18 cellular contexts compared by ENCODE assay signal in genomic region chr17:48522031-48522593, GRCh38. TPM values are rescaled to one million over a fixed set of nuclear protein-coding genes. Genes with fewer than 3 reads are reported as not detected.
DNase-seq lines count a peak whose midpoint lies in the region; ATAC-seq and FAIRE-seq lines count a peak whose summit lies in the region.
"Had no signal": no experiment of that assay in that cellular context is flagged by ENCODE, and none has a peak within 500 bp of the region (broad histone marks: within the 10 kb centered on the region; RNA-seq: fewer than 3 reads in every experiment).

No MANE protein-coding gene starts in this region.

- H3K27ac ChIP-seq in muscle layer of colon (ENCODE audit: low read depth, low read length) = peak overlapping the region; percentile 87
- H3K27ac ChIP-seq: colonic mucosa, uterus had no signal

- FAIRE-seq in frontal cortex (lab: Jason Lieb, UNC) = no peak
- FAIRE-seq: GM12878 had no signal

- H3K27me3 ChIP-seq in muscle layer of colon (ENCODE audit: control insufficient read depth in 1 of 2, insufficient read depth in 2 of 2, low read length in 2 of 2) = no peaks in the 10 kb centered on the region
- H3K27me3 ChIP-seq: uterus had no signal

- H3K4me1 ChIP-seq in muscle layer of colon (ENCODE audit: insufficient read depth, low read length) = peaks cover 19% of the 10 kb centered on the region
- H3K4me1 ChIP-seq: colonic mucosa, uterus had no signal

- no peak for ATAC-seq in GM21423 (IDR thresholded peaks at IDR 0.05; ENCODE audit: unreplicated experiment)
- ATAC-seq: GM12878 had no signal

- no peak overlapping the region for H3K4me3 ChIP-seq in muscle layer of colon (ENCODE audit: low read depth in 1 of 2, low read length in 2 of 2)
- H3K4me3 ChIP-seq: colonic mucosa, GM12878, uterus had no signal

- peak; percentile 81 for DNase-seq in DMS53 (lab: John Stamatoyannopoulos, UW)
- peak; percentile 67 for DNase-seq in NCI-H146 (lab: John Stamatoyannopoulos, UW)
- peak; percentile 52 for DNase-seq in amniotic epithelial cell (ENCODE audit: low read depth)
- DNase-seq in GM03348 (ENCODE audit: low spot score) = no peak
- DNase-seq in frontal cortex (ENCODE audit: low spot score in 2 of 2) = no peak
- DNase-seq in DMS79 treated with DMSO at 0.1 percent for 48 hours (lab: John Stamatoyannopoulos, UW) = no peak
- DNase-seq: activated naive CD4-positive, alpha-beta T cell treated with anti-CD3 and anti-CD28 coated beads, Interleukin-2, amount 10 ng/mL, durations not matched to agents 7 days and 5 days; CD4-positive, alpha-beta memory T cell; colonic mucosa; NCI-H2171 had no signal

- H3K36me3 ChIP-seq in muscle layer of colon (ENCODE audit: insufficient read depth, low read length) = no peaks in the 10 kb centered on the region
- H3K36me3 ChIP-seq: colonic mucosa, uterus had no signal

- H3K9me3 ChIP-seq in muscle layer of colon (ENCODE audit: low read length) = no peaks in the 10 kb centered on the region
- H3K9me3 ChIP-seq: colonic mucosa, uterus had no signal

- no peak overlapping the region for H3K9ac ChIP-seq in muscle layer of colon (ENCODE audit: low read length)

RNA-seq across cellular contexts. Expression of gene HOXB1, which starts 8.7 kb away (rescaled TPM):
- not detected for total RNA-seq in frontal cortex
- total RNA-seq: CD4-positive, alpha-beta memory T cell; colonic mucosa; glomerular endothelial cell; GM12878; HT1080; mononuclear cell; right cardiac atrium; uterus had no signal

RNA-seq across cellular contexts. Expression of gene HOXB2, which starts 22.8 kb away (rescaled TPM):
- not detected for total RNA-seq in frontal cortex

RNA-seq across cellular contexts. Expression of gene HOXB4, which starts 56.0 kb away (rescaled TPM):
- not detected for total RNA-seq in frontal cortex

Comparison
In these comparisons a context has a peak if more than half of its experiments do, and no peak if none do; other contexts are left out.
1. DNase-seq: peak in DMS53 (single experiment), NCI-H146 (single experiment) and amniotic epithelial cell (single experiment); none in GM03348 (single experiment), frontal cortex (0 of 2) and DMS79 treated with DMSO at 0.1 percent for 48 hours (single experiment).